ENCODE assay signal across 14 cellular contexts in the genomic region with DNA sequence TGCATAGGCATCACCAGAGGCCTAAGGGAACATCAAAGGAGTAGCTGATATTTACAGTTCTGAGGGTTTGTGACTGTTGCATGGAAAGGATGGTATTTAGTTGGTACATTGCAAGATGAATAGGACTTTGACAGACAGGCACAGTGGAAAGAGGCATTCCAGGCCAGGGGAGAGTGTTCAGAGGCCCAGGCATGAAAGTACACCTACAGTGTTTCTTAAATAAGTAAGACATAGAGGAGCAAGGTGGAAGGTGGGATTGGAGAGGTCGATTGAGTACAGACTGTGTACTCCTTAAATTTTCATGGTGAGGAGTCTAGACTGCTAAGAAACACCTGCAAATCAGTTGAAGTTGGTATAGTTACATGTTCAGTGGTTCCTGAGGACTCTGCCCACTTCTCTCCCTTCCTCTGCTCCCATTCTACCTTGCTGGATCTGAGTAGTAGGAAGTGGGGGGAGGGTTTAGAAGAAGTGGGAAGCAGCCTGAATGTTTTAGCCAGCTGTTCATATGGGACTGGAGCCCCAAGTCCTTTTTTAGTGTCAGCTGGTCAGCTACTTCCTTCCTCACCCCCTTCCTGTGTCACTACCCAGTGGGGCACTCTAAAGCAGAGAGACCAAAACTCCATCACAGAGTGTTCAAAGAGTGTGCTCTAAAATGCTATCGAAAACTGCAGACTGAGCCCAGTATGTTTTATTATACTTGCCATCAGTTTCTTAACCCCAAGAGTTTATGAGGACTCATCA. TPM values are rescaled to one million over a fixed set of nuclear protein-coding genes. Genes with fewer than 3 reads are reported as not detected.
DNase-seq lines count a peak whose midpoint lies in the region; ATAC-seq and TF ChIP-seq lines count a peak whose summit lies in the region.
"Had no signal": no experiment of that assay in that cellular context is flagged by ENCODE, and none has a peak within 500 bp of the region (broad histone marks: within the 10 kb centered on the region; RNA-seq: fewer than 3 reads in every experiment).

No MANE protein-coding gene starts in this region.

- no peak overlapping the region for H3K4me3 ChIP-seq in right cardiac atrium (ENCODE audit: low read length)
- H3K4me3 ChIP-seq in upper lobe of right lung: no peak overlapping the region
- H3K4me3 ChIP-seq: cardiac muscle cell, ovary had no signal

- H3K27ac ChIP-seq in right cardiac atrium (ENCODE audit: low read length) (no peak overlapping the region), upper lobe of right lung (no peak overlapping the region)
- H3K27ac ChIP-seq: cardiac muscle cell, foreskin keratinocyte, ovary had no signal

- H3K36me3 ChIP-seq in upper lobe of right lung: peaks cover 9% of the 10 kb centered on the region
- H3K36me3 ChIP-seq: cardiac muscle cell, ovary had no signal

- intact Hi-C loops in Right ventricle myocardium superior (cut with DNase I): no loop called here
- intact Hi-C loops in right cardiac atrium (cut with DNase I): no loop called here
- intact Hi-C loops in upper lobe of right lung (cut with DNase I): no loop called here

- no peaks in the 10 kb centered on the region for H3K9me3 Mint-ChIP-seq in immature natural killer cell

- H3K36me3 Mint-ChIP-seq in immature natural killer cell: peaks cover 0 to 8% (median 7%) of the 10 kb centered on the region in 3 donors

- H3K4me1 ChIP-seq in right cardiac atrium (ENCODE audit: control insufficient read depth, insufficient read depth, low read length) (no peaks in the 10 kb centered on the region), upper lobe of right lung (no peaks in the 10 kb centered on the region)
- H3K4me1 ChIP-seq: foreskin keratinocyte had no signal

- H3K4me1 Mint-ChIP-seq in immature natural killer cell: peaks cover 33 to 49% of the 10 kb centered on the region in 2 donors

- ATAC-seq in Right ventricle myocardium superior (ENCODE audit: poor library complexity) (peak; percentile 29), right cardiac atrium (no peak), upper lobe of right lung (peak; percentile 45)
- ATAC-seq: foreskin keratinocyte had no signal

- peaks cover 0 to 8% (median 0%) of the 10 kb centered on the region in 3 donors for H3K27me3 Mint-ChIP-seq in immature natural killer cell (ENCODE audit: low read depth in 3 of 3)

- H3K9me3 ChIP-seq in right cardiac atrium (ENCODE audit: control insufficient read depth, low read length): no peaks in the 10 kb centered on the region
- H3K9me3 ChIP-seq in upper lobe of right lung: no peaks in the 10 kb centered on the region
- H3K9me3 ChIP-seq: ovary had no signal

- TF ChIP-seq CTCF in upper lobe of right lung (IDR thresholded peaks at IDR 0.05): no peak

- peak overlapping the region; percentile 8 to 84 (median 73) for H3K27ac Mint-ChIP-seq in immature natural killer cell

- peak overlapping the region; percentile 19 to 68 (median 51) for H3K4me3 Mint-ChIP-seq in immature natural killer cell

- no peaks in the 10 kb centered on the region for H3K27me3 ChIP-seq in right cardiac atrium (ENCODE audit: control insufficient read depth, insufficient read depth)
- no peaks in the 10 kb centered on the region for H3K27me3 ChIP-seq in upper lobe of right lung
- H3K27me3 ChIP-seq: cardiac muscle cell, foreskin keratinocyte, ovary had no signal

- DNase-seq in Right ventricle myocardium superior (no peak), right cardiac atrium (no peak), OCI-M1 (lab: John Stamatoyannopoulos, UW) (peak; percentile 17), immature natural killer cell (no peak), upper lobe of right lung (no peak), SKM-1 treated with dmso at 0.1 percent for 144 hours (lab: John Stamatoyannopoulos, UW; ENCODE audit: unreplicated experiment) (no peak), NCI-H1694 treated with DMSO at 0.1 percent for 48 hours (lab: John Stamatoyannopoulos, UW) (no peak)
- DNase-seq in stimulated activated naive CD4-positive, alpha-beta T cell (lab: John Stamatoyannopoulos, UW): no peak
- DNase-seq: DMS79 treated with DMSO at 0.1 percent for 48 hours, foreskin keratinocyte, NCI-H2029 treated with DMSO at 0.1 percent for 48 hours, ovary, SHP77 treated with DMSO at 0.1 percent for 48 hours had no signal

- 86% methylated on average over 2 of the region's 2 CpGs for WGBS in right cardiac atrium

RNA-seq across cellular contexts. Expression of a gene that starts 14.0 kb away (rescaled TPM):
- 48.4 TPM for total RNA-seq in Right ventricle myocardium superior
- total RNA-seq in right cardiac atrium: 10 to 100 TPM; 25.3 to 35.1 (median 33.6) TPM
- 67.2 TPM for polyA plus RNA-seq in right cardiac atrium
- 10 to 100 TPM; 11.7 to 21.1 (median 15.4) TPM for polyA plus RNA-seq in immature natural killer cell
- 23.5 TPM for total RNA-seq in upper lobe of right lung

RNA-seq across cellular contexts. Expression of a gene that starts 14.1 kb away (rescaled TPM):
- total RNA-seq in Right ventricle myocardium superior (8.4 TPM), right cardiac atrium (1 to 10 TPM; 6.8 to 9.9 (median 8.8) TPM), upper lobe of right lung (6.9 TPM)
- polyA plus RNA-seq in right cardiac atrium (13.2 TPM), immature natural killer cell (1 to 10 TPM; 2.2 to 8.3 (median 4.1) TPM)

Comparison
In these comparisons a context has a peak if more than half of its experiments do, and no peak if none do; other contexts are left out.
1. ATAC-seq: peak in Right ventricle myocardium superior (single experiment) and upper lobe of right lung (single experiment); none in right cardiac atrium (0 of 2).